8 cellular contexts compared by ENCODE assay signal in genomic region chr11:123511037-123511870, GRCh38.
DNase-seq lines count a peak whose midpoint lies in the region; ATAC-seq and TF ChIP-seq lines count a peak whose summit lies in the region.

No MANE protein-coding gene starts in this region.

- H3K36me3 ChIP-seq in lung (ENCODE audit: control insufficient read depth in 2 of 2, insufficient read depth in 2 of 2, low read length in 2 of 2): no peaks in the 10 kb centered on the region

- peak; percentile 50 for TF ChIP-seq CTCF in lung (IDR thresholded peaks at IDR 0.05; ENCODE audit: control extremely low read depth, extremely low read depth)

- no peak overlapping the region for H3K4me3 Mint-ChIP-seq in activated CD4-positive, alpha-beta memory T cell treated with anti-CD3 and anti-CD28 coated beads for 36 hours

- peak; percentile 76 for ATAC-seq in GM19372 (IDR thresholded peaks at IDR 0.05; ENCODE audit: low read depth, unreplicated experiment)
- ATAC-seq in HG03520 (IDR thresholded peaks at IDR 0.05; ENCODE audit: unreplicated experiment): peak; percentile 79
- peak; percentile 94 for ATAC-seq in lung (ENCODE audit: insufficient read depth, low FRiP score)

- H3K4me1 ChIP-seq in lung (ENCODE audit: control insufficient read depth in 2 of 2, insufficient read depth in 2 of 2, low read length in 2 of 2): no peaks in the 10 kb centered on the region

- H3K36me3 Mint-ChIP-seq in activated CD4-positive, alpha-beta memory T cell treated with anti-CD3 and anti-CD28 coated beads for 36 hours: peaks cover 2% of the 10 kb centered on the region

- H3K9me3 Mint-ChIP-seq in activated CD4-positive, alpha-beta memory T cell treated with anti-CD3 and anti-CD28 coated beads for 36 hours: no peaks in the 10 kb centered on the region

- H3K27me3 Mint-ChIP-seq in activated CD4-positive, alpha-beta memory T cell treated with anti-CD3 and anti-CD28 coated beads for 36 hours: no peaks in the 10 kb centered on the region

- peaks cover 17% of the 10 kb centered on the region for H3K4me1 Mint-ChIP-seq in activated CD4-positive, alpha-beta memory T cell treated with anti-CD3 and anti-CD28 coated beads for 36 hours (ENCODE audit: low read depth)

- H3K27me3 ChIP-seq in lung (ENCODE audit: control insufficient read depth, insufficient read depth): no peaks in the 10 kb centered on the region

- CTCF ChIA-PET in activated CD4-positive, alpha-beta memory T cell treated with anti-CD3 and anti-CD28 coated beads for 36 hours (lab: Charles Lee): interaction anchor here (0.5 to 3.3 kb wide), 22 partner anchors 8 to 400 kb away, joined by 3 to 17 read pairs (median 5); no protein-coding TSS in a partner anchor

- intact Hi-C loops in activated CD4-positive, alpha-beta memory T cell treated with anti-CD3 and anti-CD28 coated beads for 36 hours (cut with micrococcal nuclease): loop anchor here (1.0 kb wide), 2 partner anchors 44 to 66 kb away; no protein-coding TSS in a partner anchor

- POLR2A ChIA-PET in activated CD4-positive, alpha-beta memory T cell treated with anti-CD3 and anti-CD28 coated beads for 36 hours (lab: Charles Lee): no interaction called here

- H3K27ac ChIP-seq in lung (ENCODE audit: low read depth in 1 of 2, low read length in 1 of 2): no peak overlapping the region

- 23 to 26% methylated on average over 14 of the region's 14 CpGs for WGBS in lung, 2 donors

- peak; percentile 84 for DNase-seq in CD1c-positive myeloid dendritic cell (ENCODE audit: extremely low spot score)
- peak; percentile 92 for DNase-seq in NCI-H774 (lab: John Stamatoyannopoulos, UW)
- DNase-seq in activated CD4-positive, alpha-beta memory T cell treated with anti-CD3 and anti-CD28 coated beads for 36 hours: peak; percentile 84
- DNase-seq in ecto neural progenitor cell (ENCODE audit: low spot score): peak; percentile 93
- DNase-seq in lung (ENCODE audit: low spot score): peak; percentile 77
- DNase-seq in stimulated activated CD8-positive, alpha-beta memory T cell treated with anti-CD3 and anti-CD28 coated beads, Interleukin-15, amount 100 ng/mL, for 24 hours (ENCODE audit: low read depth): peak; percentile 51

- H3K27ac Mint-ChIP-seq in activated CD4-positive, alpha-beta memory T cell treated with anti-CD3 and anti-CD28 coated beads for 36 hours: no peak overlapping the region

- H3K4me3 ChIP-seq in lung: no peak overlapping the region

- no peaks in the 10 kb centered on the region for H3K9me3 ChIP-seq in lung (ENCODE audit: control insufficient read depth in 2 of 2, insufficient read depth in 1 of 2, low read length in 1 of 2)
